In the genomic region with DNA sequence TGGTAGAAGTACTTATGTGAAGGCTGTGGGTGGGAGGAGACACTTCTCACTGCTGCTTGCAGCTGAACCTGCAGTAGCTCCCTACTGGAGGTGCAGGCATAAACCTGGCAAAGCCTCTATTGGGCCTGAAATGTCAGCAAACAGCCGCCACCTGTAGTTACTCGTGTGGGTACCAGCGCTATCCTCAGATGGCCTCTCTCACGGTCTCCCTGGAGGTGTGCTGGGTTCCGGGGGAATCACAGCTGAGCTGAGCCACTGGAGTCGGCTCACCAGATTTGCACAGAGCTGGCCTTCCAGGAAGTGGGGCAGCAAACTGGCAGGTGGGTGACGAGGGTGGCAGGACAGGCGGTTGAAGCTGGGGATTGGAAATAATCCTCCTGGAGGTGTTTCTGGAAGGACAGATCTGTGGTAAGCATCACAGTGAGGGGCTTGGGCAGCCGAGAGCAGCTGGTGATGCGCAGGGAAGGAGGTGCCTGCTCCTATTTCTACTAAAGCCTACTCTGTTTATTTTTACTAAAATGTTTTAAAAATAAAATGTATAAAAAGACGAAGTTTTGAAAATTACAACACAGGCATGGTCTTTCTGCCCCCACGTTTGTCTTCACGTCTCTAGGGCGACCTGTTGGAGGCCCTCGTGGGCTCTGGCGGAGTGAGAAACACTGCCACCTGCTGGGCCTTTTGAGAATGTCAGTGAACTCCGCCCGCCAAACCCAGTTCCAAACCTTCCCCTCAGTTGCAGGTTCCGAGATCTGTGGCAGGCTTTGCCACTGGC, we compare ENCODE assay signal across 8 cellular contexts.
DNase-seq lines count a peak whose midpoint lies in the region; ATAC-seq and TF ChIP-seq lines count a peak whose summit lies in the region.

No MANE protein-coding gene starts in this region.

- H3K4me1 ChIP-seq in IMR-90 (ENCODE audit: control insufficient read depth, insufficient read depth, low read length) = peaks cover 12% of the 10 kb centered on the region
- peaks cover 11% of the 10 kb centered on the region; the same call in 1 of the 2 replicates for H3K4me1 ChIP-seq in PC-3 (ENCODE audit: insufficient read depth, low read length)

- in situ Hi-C loops in IMR-90 (cut with MboI; ENCODE audit: low sequenced_read_pairs) = no loop called here

- H3K4me3 ChIP-seq in IMR-90 (ENCODE audit: insufficient read depth, low read depth, low read length) (no peak overlapping the region), PC-3 (ENCODE audit: low read length) (no peak overlapping the region)

- no peaks in the 10 kb centered on the region for H3K9me3 Mint-ChIP-seq in activated T-cell treated with anti-CD3 and anti-CD28 coated beads, Interleukin-2, amount 50 U/mL, for 24 hours
- no peaks in the 10 kb centered on the region for H3K9me3 Mint-ChIP-seq in natural killer cell

- H3K9me1 ChIP-seq in IMR-90 (ENCODE audit: insufficient read depth, low read length) = no peaks in the 10 kb centered on the region

- H2BK120ac ChIP-seq in IMR-90 (ENCODE audit: low read depth, low read length) = peak overlapping the region; percentile 76

- H4K5ac ChIP-seq in IMR-90 (ENCODE audit: low read depth, low read length) = peak overlapping the region; percentile 46; the same call in 1 of the 2 replicates

- no peaks in the 10 kb centered on the region for H3K79me1 ChIP-seq in IMR-90 (ENCODE audit: low read depth in 1 of 2, low read length in 2 of 2)

- no peak for TF ChIP-seq POLR2A in IMR-90 (IDR thresholded peaks at IDR 0.05; ENCODE audit: low read depth, low read length)

- no peaks in the 10 kb centered on the region for H3K36me3 Mint-ChIP-seq in activated T-cell treated with anti-CD3 and anti-CD28 coated beads, Interleukin-2, amount 50 U/mL, for 24 hours (ENCODE audit: low read depth)
- H3K36me3 Mint-ChIP-seq in natural killer cell = no peaks in the 10 kb centered on the region

- TF ChIP-seq RAD21 in IMR-90 (IDR thresholded peaks at IDR 0.05; ENCODE audit: low read length) = peak; percentile 84

- H2BK5ac ChIP-seq in IMR-90 (ENCODE audit: low read depth, low read length, poor library complexity, severe bottlenecking) = peak overlapping the region; percentile 3

- POLR2A ChIA-PET in IMR-90 (lab: Charles Lee; ENCODE audit: unreplicated experiment) (interaction anchor here (0.8 kb wide), 1 partner anchor 131 kb away, joined by 9 read pairs; no protein-coding TSS in a partner anchor), PC-3 (lab: Charles Lee; ENCODE audit: unreplicated experiment) (interaction anchor here (0.5 to 1.2 kb wide), 3 partner anchors 68 to 116 kb away, joined by 3 to 10 read pairs (median 4); partner anchors contain the start of genes HSPA2 and PLEKHG3)

- peak overlapping the region; percentile 67 for H4K91ac ChIP-seq in IMR-90 (ENCODE audit: insufficient read depth, low read depth, low read length)

- BruUV-seq in IMR-90 (replicated peaks; lab: Mats Ljungman, UMichigan) = no TSS peak
- no TSS peak for BruUV-seq in PC-3 (replicated peaks; lab: Mats Ljungman, UMichigan)

- CTCF ChIA-PET in IMR-90 (lab: Yijun Ruan, JAX) (interaction anchor here (0.6 to 2.4 kb wide), 13 partner anchors 9 to 261 kb away, joined by 3 to 13 read pairs (median 4); partner anchors contain the start of gene HSPA2), PC-3 (lab: Charles Lee) (interaction anchor here (0.6 to 2.0 kb wide), 10 partner anchors 15 to 292 kb away, joined by 3 to 19 read pairs (median 4); partner anchors contain the start of gene HSPA2)

- no peak overlapping the region for H3K4me2 ChIP-seq in IMR-90 (ENCODE audit: low read depth, low read length)
- H3K4me2 ChIP-seq in PC-3 (ENCODE audit: low read length) = peak overlapping the region; percentile 28

- no peak overlapping the region for H3K4me3 Mint-ChIP-seq in activated T-cell treated with anti-CD3 and anti-CD28 coated beads, Interleukin-2, amount 50 U/mL, for 24 hours
- H3K4me3 Mint-ChIP-seq in natural killer cell = no peak overlapping the region

- H2BK20ac ChIP-seq in IMR-90 (ENCODE audit: low read depth, low read length) = peak overlapping the region; percentile 71

- no peak overlapping the region for H3K9ac ChIP-seq in IMR-90 (ENCODE audit: low read depth, low read length)
- no peak overlapping the region for H3K9ac ChIP-seq in PC-3 (ENCODE audit: low read length)

- no peak overlapping the region for H3K56ac ChIP-seq in IMR-90 (ENCODE audit: extremely low read depth, insufficient read depth, low read length)

- H3K4ac ChIP-seq in IMR-90 (ENCODE audit: low read depth, low read length) = peak overlapping the region; percentile 42

- no peak overlapping the region for H3K27ac Mint-ChIP-seq in activated T-cell treated with anti-CD3 and anti-CD28 coated beads, Interleukin-2, amount 50 U/mL, for 24 hours
- no peak overlapping the region for H3K27ac Mint-ChIP-seq in natural killer cell

- H2AK9ac ChIP-seq in IMR-90 (replicated peaks; ENCODE audit: low read depth, low read length, poor library complexity) = no peak overlapping the region

- no peak overlapping the region; the same call in 1 of the 2 replicates for H3K14ac ChIP-seq in IMR-90 (replicated peaks; ENCODE audit: low read depth, low read length)

- H3K4me1 Mint-ChIP-seq in activated T-cell treated with anti-CD3 and anti-CD28 coated beads, Interleukin-2, amount 50 U/mL, for 24 hours (ENCODE audit: low read depth) = peaks cover 6% of the 10 kb centered on the region
- no peaks in the 10 kb centered on the region for H3K4me1 Mint-ChIP-seq in natural killer cell

- H4K20me1 ChIP-seq in IMR-90 (ENCODE audit: insufficient read depth, low read length) = no peaks in the 10 kb centered on the region
- no peaks in the 10 kb centered on the region for H4K20me1 ChIP-seq in PC-3 (ENCODE audit: low read length)

- DNase-seq in activated gamma-delta T cell treated with Interleukin-2 at 50 U/mL for 16 hours = peak; percentile 67
- DNase-seq in activated gamma-delta T cell (lab: John Stamatoyannopoulos, UW) = no peak
- peak; percentile 67 for DNase-seq in IMR-90
- peak; percentile 87 for DNase-seq in PC-3
- peak; percentile 81 for DNase-seq in activated T-cell treated with anti-CD3 and anti-CD28 coated beads, Interleukin-2, amount 50 U/mL, for 24 hours
- DNase-seq in fibroblast of gingiva (ENCODE audit: low read depth) = peak; percentile 42
- DNase-seq in natural killer cell = peak; percentile 65
- DNase-seq in stimulated activated naive CD4-positive, alpha-beta T cell (lab: John Stamatoyannopoulos, UW) = peak; percentile 28 to 69 (median 47)

- H3F3A ChIP-seq in PC-3 (ENCODE audit: low read length, unreplicated experiment) = no peaks in the 10 kb centered on the region

- no peak overlapping the region for H3K23ac ChIP-seq in IMR-90 (ENCODE audit: low read depth, low read length)

- peak overlapping the region; percentile 6; the same call in 1 of the 2 replicates for H3K18ac ChIP-seq in IMR-90 (ENCODE audit: low read depth, low read length)

- dilution Hi-C loops in IMR-90 (cut with HindIII; ENCODE audit: low sequenced_read_pairs, unreplicated experiment) = no loop called here

- H3K36me3 ChIP-seq in IMR-90 (ENCODE audit: control insufficient read depth, insufficient read depth, low read length) (no peaks in the 10 kb centered on the region), PC-3 (ENCODE audit: low read depth, low read length) (no peaks in the 10 kb centered on the region)

- peak overlapping the region; percentile 23 to 38; a peak in 3 of 4 replicates for H4K8ac ChIP-seq in IMR-90 (ENCODE audit: low read depth in 2 of 2, low read length in 2 of 2)

- ATAC-seq in IMR-90 (ENCODE audit: low read depth) = peak; percentile 89
- ATAC-seq in PC-3 = peak; percentile 93
- peak; percentile 89 to 99 (median 99) for ATAC-seq in natural killer cell

- H2AFZ ChIP-seq in IMR-90 (replicated peaks; ENCODE audit: low read length, poor library complexity) = peak overlapping the region; percentile 38
- peak overlapping the region; percentile 77 for H2AFZ ChIP-seq in PC-3 (ENCODE audit: low read length)

- H3K27ac ChIP-seq in IMR-90 (ENCODE audit: insufficient read depth, low read length) = peak overlapping the region; percentile 48
- no peak overlapping the region for H3K27ac ChIP-seq in PC-3 (ENCODE audit: low read length)

- peaks cover 5% of the 10 kb centered on the region for H3K27me3 Mint-ChIP-seq in activated T-cell treated with anti-CD3 and anti-CD28 coated beads, Interleukin-2, amount 50 U/mL, for 24 hours
- H3K27me3 Mint-ChIP-seq in natural killer cell (ENCODE audit: low read depth in 2 of 2) = peaks cover 0 to 3% of the 10 kb centered on the region in 2 donors

- H3K27me3 ChIP-seq in IMR-90 (ENCODE audit: control insufficient read depth, insufficient read depth, low read length) (no peaks in the 10 kb centered on the region), PC-3 (ENCODE audit: low read length) (no peaks in the 10 kb centered on the region)

- WGBS in IMR-90 (ENCODE audit: extremely low coverage in 2 of 2, insufficient read length in 1 of 2), 2 experiments = 79% methylated on average over 5 of the region's 19 CpGs; no CpG with 5 or more reads in 1 of the 2 experiments

- TF ChIP-seq CTCF in IMR-90 (conservative IDR thresholded peaks at IDR 0.05; ENCODE audit: low read depth, low read length) (peak; percentile 86), PC-3 (conservative IDR thresholded peaks at IDR 0.05; ENCODE audit: low read depth, low read length) (peak; percentile 93), natural killer cell (IDR thresholded peaks at IDR 0.05) (peak; percentile 88)

- peak overlapping the region; percentile 85; the same call in 2 of the 3 replicates for H2BK15ac ChIP-seq in IMR-90 (ENCODE audit: low read depth, low read length)

- peak overlapping the region; percentile 82 for H2AK5ac ChIP-seq in IMR-90 (ENCODE audit: low read depth, low read length)

- intact Hi-C loops in IMR-90 (cut with micrococcal nuclease) = loop anchor here (1.0 to 5.0 kb wide), 3 partner anchors 96 to 294 kb away; partner anchors contain the start of genes HSPA2 and ZBTB1
- intact Hi-C loops in PC-3 (cut with micrococcal nuclease) = loop anchor here (1.0 to 10.0 kb wide), 4 partner anchors 96 to 292 kb away; partner anchors contain the start of gene HSPA2
- intact Hi-C loops in natural killer cell (cut with micrococcal nuclease) = loop anchor here (1.0 to 2.0 kb wide), 2 partner anchors 96 to 292 kb away; partner anchors contain the start of gene HSPA2

- no peaks in the 10 kb centered on the region for H3K9me3 ChIP-seq in IMR-90 (ENCODE audit: control insufficient read depth, insufficient read depth, low read length)
- no peaks in the 10 kb centered on the region for H3K9me3 ChIP-seq in PC-3 (ENCODE audit: low read length)

- no peaks in the 10 kb centered on the region for H3K79me2 ChIP-seq in PC-3 (ENCODE audit: low read length)

- no peaks in the 10 kb centered on the region for H3K9me2 ChIP-seq in PC-3 (replicated peaks; ENCODE audit: low read length)

TF ChIP-seq in IMR-90, 13 proteins besides CTCF, POLR2A, EP300 and RAD21 (continues in another document):
- 0 out of 2 replicates have a peak, but pooled peaks have one; percentile 42 for TF ChIP-seq MAZ (IDR thresholded peaks at IDR 0.05; ENCODE audit: borderline replicate concordance, low read depth, low read length)
